In genomic region chr9:124859803-124860581, GRCh38 we compare ENCODE assay signal across 9 cellular contexts. TPM values are rescaled to one million over a fixed set of nuclear protein-coding genes. Genes with fewer than 3 reads are reported as not detected.
A peak's percentile ranks its signal among the peaks of the same experiment; 100 is the strongest.
DNase-seq lines count a peak whose midpoint lies in the region; ATAC-seq, FAIRE-seq and TF ChIP-seq lines count a peak whose summit lies in the region.
"Had no signal": no experiment of that assay in that cellular context is flagged by ENCODE, and none has a peak within 500 bp of the region (broad histone marks: within the 10 kb centered on the region; RNA-seq: fewer than 3 reads in every experiment).

No MANE protein-coding gene starts in this region.

- TF ChIP-seq CTCF in HepG2 (CRISPR knock-in tag; IDR thresholded peaks at IDR 0.05) (no peak), right lobe of liver (IDR thresholded peaks at IDR 0.05) (no peak), kidney (IDR thresholded peaks at IDR 0.05; ENCODE audit: borderline replicate concordance, extremely low read depth, insufficient read depth) (no peak), vagina (IDR thresholded peaks at IDR 0.05) (no peak)

- H3K36me3 ChIP-seq in HepG2 (replicated peaks in 1 of 2; ENCODE audit: control insufficient read depth in 1 of 2, insufficient read depth in 2 of 2, low read length in 2 of 2): peaks cover 17 to 37% of the 10 kb centered on the region in 2 experiments
- peaks cover 0 to 37% (median 19%) of the 10 kb centered on the region in 4 donors for H3K36me3 ChIP-seq in right lobe of liver
- peaks cover 17 to 32% of the 10 kb centered on the region in 2 donors for H3K36me3 ChIP-seq in kidney (ENCODE audit: control insufficient read depth in 1 of 2, insufficient read depth in 2 of 2, low read length in 2 of 2)
- H3K36me3 ChIP-seq in vagina: peaks cover 0 to 40% of the 10 kb centered on the region in 2 donors

- peaks cover 18% of the 10 kb centered on the region for H3K36me3 Mint-ChIP-seq in activated naive CD8-positive, alpha-beta T cell

- POLR2A ChIA-PET in HepG2 (lab: Yijun Ruan, JAX): interaction anchor here (1.2 to 4.1 kb wide), 4 partner anchors 8 to 89 kb away, joined by 3 to 26 read pairs (median 10); partner anchors contain the start of genes NR6A1 and WDR38

- in situ Hi-C loops in HepG2 (cut with HindIII; ENCODE audit: extremely low pct_ligation_motif_present, low pct_unique_long_range_greater_than_20kb): no loop called here

- no TSS peak for BruUV-seq in HepG2 (replicated peaks; lab: Mats Ljungman, UMichigan)

- CTCF ChIA-PET in HepG2 (lab: Yijun Ruan, JAX; ENCODE audit: low intra/inter-chr PET ratio, low total read pairs): no interaction called here

- ATAC-seq in HepG2 (no peak), right lobe of liver (no peak)

- no peak for TF ChIP-seq RAD21 in HepG2 (CRISPR knock-in tag; IDR thresholded peaks at IDR 0.05)

- H3K27me3 ChIP-seq in HepG2 (ENCODE audit: control insufficient read depth in 1 of 2, insufficient read depth in 2 of 2, low read length in 2 of 2): no peaks in the 10 kb centered on the region; a peak in 1 of 5 replicates
- H3K27me3 ChIP-seq in right lobe of liver: no peaks in the 10 kb centered on the region
- no peaks in the 10 kb centered on the region for H3K27me3 ChIP-seq in vagina

- peaks cover 47% of the 10 kb centered on the region for H3K4me1 ChIP-seq in HepG2 (ENCODE audit: insufficient read depth, low read length)
- H3K4me1 ChIP-seq in right lobe of liver: peaks cover 0 to 15% (median 5%) of the 10 kb centered on the region in 4 donors
- peaks cover 0 to 12% of the 10 kb centered on the region in 2 donors for H3K4me1 ChIP-seq in kidney (ENCODE audit: control insufficient read depth in 1 of 2, insufficient read depth in 1 of 2, low read depth in 1 of 2, low read length in 2 of 2)
- peaks cover 38% of the 10 kb centered on the region for H3K4me1 ChIP-seq in vagina

- TF ChIP-seq POLR2A in HepG2 (IDR thresholded peaks at IDR 0.05; ENCODE audit: insufficient read depth in 1 of 2, low read depth in 2 of 2, low read length in 2 of 2) (no peak), right lobe of liver (IDR thresholded peaks at IDR 0.05) (no peak), vagina (IDR thresholded peaks at IDR 0.05) (no peak)

- H2AFZ ChIP-seq in HepG2 (ENCODE audit: low read length): no peak overlapping the region

- H3K4me3 Mint-ChIP-seq in activated naive CD8-positive, alpha-beta T cell: peak overlapping the region; percentile 95

- H3K27ac Mint-ChIP-seq in activated naive CD8-positive, alpha-beta T cell: peak overlapping the region; percentile 95

- H3K4me1 Mint-ChIP-seq in activated naive CD8-positive, alpha-beta T cell (ENCODE audit: low read depth): peaks cover 32% of the 10 kb centered on the region

- H3K9me3 Mint-ChIP-seq in activated naive CD8-positive, alpha-beta T cell (ENCODE audit: low read depth): no peaks in the 10 kb centered on the region

- peaks cover 29% of the 10 kb centered on the region for H3K79me2 ChIP-seq in HepG2 (ENCODE audit: insufficient read depth, low read length)

- peaks cover 43% of the 10 kb centered on the region for H4K20me1 ChIP-seq in HepG2 (ENCODE audit: insufficient read depth, low read length)

- H3K9me3 ChIP-seq in HepG2 (ENCODE audit: low read length) (no peaks in the 10 kb centered on the region), right lobe of liver (no peaks in the 10 kb centered on the region), kidney (ENCODE audit: control insufficient read depth in 1 of 2, low read length in 2 of 2) (no peaks in the 10 kb centered on the region), vagina (no peaks in the 10 kb centered on the region)

- no peak for FAIRE-seq in HepG2 (lab: Jason Lieb, UNC)
- FAIRE-seq in kidney (lab: Jason Lieb, UNC): no peak

- intact Hi-C loops in HepG2 (cut with micrococcal nuclease; ENCODE audit: unreplicated experiment): loop anchor here (10.0 kb wide), 1 partner anchor 285 kb away; the partner anchor contains the start of gene SCAI
- intact Hi-C loops in right lobe of liver (cut with DNase I): no loop called here
- intact Hi-C loops in kidney (cut with DNase I): no loop called here
- intact Hi-C loops in vagina (cut with DNase I): no loop called here

- no peaks in the 10 kb centered on the region for H3K27me3 Mint-ChIP-seq in activated naive CD8-positive, alpha-beta T cell

- 68% methylated on average over 6 of the region's 10 CpGs for WGBS in HepG2 (ENCODE audit: low lambda C conversion rate)
- 60% methylated on average over 7 of the region's 10 CpGs for WGBS in right lobe of liver (ENCODE audit: insufficient coverage, low coverage, low lambda C conversion rate, missing lambda C conversion rate)

- TF ChIP-seq EP300 in HepG2 (IDR thresholded peaks at IDR 0.05; ENCODE audit: low read depth in 2 of 2, low read length in 2 of 2): no peak
- TF ChIP-seq EP300 in HepG2 (CRISPR knock-in tag; IDR thresholded peaks at IDR 0.05; ENCODE audit: borderline replicate concordance): no peak

- DNase-seq in HepG2 (ENCODE audit: low spot score) (no peak), right lobe of liver (no peak), kidney (no peak), vagina (ENCODE audit: extremely low spot score in 2 of 2) (no peak), NCI-H2107 (lab: John Stamatoyannopoulos, UW) (no peak), COLO668 (lab: John Stamatoyannopoulos, UW; ENCODE audit: unreplicated experiment) (no peak)
- DNase-seq in activated CD4-positive, alpha-beta T cell treated with anti-CD3 and anti-CD28 coated beads, Interleukin-2, amount 50 U/mL, for 4 hours: no peak

- peak overlapping the region; percentile 12 for H3K27ac ChIP-seq in HepG2 (ENCODE audit: extremely low read length, insufficient read depth, low read length)
- H3K27ac ChIP-seq in right lobe of liver: no peak overlapping the region
- H3K27ac ChIP-seq in kidney (ENCODE audit: low read depth in 2 of 2, low read length in 2 of 2): no peak overlapping the region
- H3K27ac ChIP-seq in vagina: no peak overlapping the region

- peak overlapping the region; percentile 96 for H3K9ac ChIP-seq in HepG2 (ENCODE audit: insufficient read depth, low read depth, low read length)
- H3K9ac ChIP-seq in kidney (ENCODE audit: low read length in 2 of 2): peak overlapping the region; percentile 78 to 99

- H3K4me2 ChIP-seq in HepG2 (ENCODE audit: low read depth, low read length): peak overlapping the region; percentile 98

- H3K4me3 ChIP-seq in HepG2 (replicated peaks in 1 of 3; ENCODE audit: insufficient read depth in 1 of 3, low read depth in 2 of 3, low read length in 3 of 3) (peak overlapping the region; percentile 89 to 97 (median 91)), right lobe of liver (peak overlapping the region in 1 of 3 donors; percentile 86), kidney (ENCODE audit: low read length in 2 of 2) (peak overlapping the region; percentile 76 to 85), vagina (peak overlapping the region; percentile 88 to 97)

RNA-seq across cellular contexts. Expression of gene RPL35, which starts 1.8 kb away (rescaled TPM):
- total RNA-seq in HepG2 (2016; rRNA removed; fragmentation: Illumina TruSeq; extraction: Trizol) (2,153 and 2,627 TPM in 2 replicates), right lobe of liver (1,000 to 10,000 TPM in 2 of 6 experiments, 100 to 1,000 TPM in 4; 372 to 1,299 (median 414) TPM), kidney (910 TPM), vagina (1,925 TPM)
- total RNA-seq in HepG2 (2016; cell fraction: cytosol; rRNA removed; fragmentation: Illumina TruSeq; extraction: Trizol; ENCODE audit: low read depth): 3,385 and 3,407 TPM in 2 replicates
- total RNA-seq in HepG2 (2016; cell fraction: insoluble cytoplasmic fraction; rRNA removed; fragmentation: Illumina TruSeq; extraction: Trizol): 2,139 and 2,989 TPM in 2 replicates
- total RNA-seq in HepG2 (2016; cell fraction: membrane; rRNA removed; fragmentation: Illumina TruSeq; extraction: Trizol): 3,807 and 4,143 TPM in 2 replicates
- total RNA-seq in HepG2 (2016; cell fraction: nucleus; rRNA removed; fragmentation: Illumina TruSeq; extraction: Trizol): 683 and 708 TPM in 2 replicates
- polyA plus RNA-seq in HepG2 (2011; rRNA removed) (2,935 and 3,116 TPM in 2 replicates), kidney (ENCODE audit: insufficient read depth, low read depth, low replicate concordance) (2,355 TPM)
- 2,953 and 3,054 TPM in 2 replicates for polyA plus RNA-seq in HepG2 (2011; cell fraction: cytosol; rRNA removed)
- polyA plus RNA-seq in HepG2 (2011; cell fraction: nucleus; rRNA removed): 616 and 803 TPM in 2 replicates
- 2,083 and 2,112 TPM in 2 replicates for polyA plus RNA-seq in HepG2 (2012)
- 3,684 and 3,704 TPM in 2 replicates for polyA plus RNA-seq in HepG2 (2016; cell fraction: cytosol; fragmentation: Illumina TruSeq; extraction: Trizol; ENCODE audit: low read depth)
- 2,597 and 2,813 TPM in 2 replicates for polyA plus RNA-seq in HepG2 (2016; cell fraction: insoluble cytoplasmic fraction; fragmentation: Illumina TruSeq; extraction: Trizol; ENCODE audit: low read depth)
- polyA plus RNA-seq in HepG2 (2016; cell fraction: membrane; fragmentation: Illumina TruSeq; extraction: Trizol; ENCODE audit: low read depth): 3,334 and 3,770 TPM in 2 replicates
- 1,227 and 1,286 TPM in 2 replicates for polyA plus RNA-seq in HepG2 (2016; cell fraction: nucleus; fragmentation: Illumina TruSeq; extraction: Trizol; ENCODE audit: insufficient read depth, low read depth)
- 387 and 1,363 TPM in 2 replicates for polyA minus RNA-seq in HepG2 (2011; rRNA and poly(A)+ RNA removed; ENCODE audit: low replicate concordance)
- 205 and 223 TPM in 2 replicates for polyA minus RNA-seq in HepG2 (2011; cell fraction: cytosol; rRNA and poly(A)+ RNA removed)
- 118 and 163 TPM in 2 replicates for polyA minus RNA-seq in HepG2 (2011; cell fraction: nucleus; rRNA and poly(A)+ RNA removed)

RNA-seq across cellular contexts. Expression of gene ARPC5L, which starts 1.9 kb away (rescaled TPM):
- total RNA-seq in HepG2 (2016; rRNA removed; fragmentation: Illumina TruSeq; extraction: Trizol): 33.8 and 35.4 TPM in 2 replicates
- total RNA-seq in HepG2 (2016; cell fraction: cytosol; rRNA removed; fragmentation: Illumina TruSeq; extraction: Trizol; ENCODE audit: low read depth): 21.4 and 25.6 TPM in 2 replicates
- 32.9 and 34.8 TPM in 2 replicates for total RNA-seq in HepG2 (2016; cell fraction: insoluble cytoplasmic fraction; rRNA removed; fragmentation: Illumina TruSeq; extraction: Trizol)
- total RNA-seq in HepG2 (2016; cell fraction: membrane; rRNA removed; fragmentation: Illumina TruSeq; extraction: Trizol): 37.4 and 43.6 TPM in 2 replicates
- total RNA-seq in HepG2 (2016; cell fraction: nucleus; rRNA removed; fragmentation: Illumina TruSeq; extraction: Trizol): 17.1 and 19.2 TPM in 2 replicates
- 23.6 and 29.9 TPM in 2 replicates for polyA plus RNA-seq in HepG2 (2011; rRNA removed)
- 24.8 and 25.8 TPM in 2 replicates for polyA plus RNA-seq in HepG2 (2011; cell fraction: cytosol; rRNA removed)
- 14.2 and 16.9 TPM in 2 replicates for polyA plus RNA-seq in HepG2 (2011; cell fraction: nucleus; rRNA removed)
- polyA plus RNA-seq in HepG2 (2012): 23.8 and 28.3 TPM in 2 replicates
- polyA plus RNA-seq in HepG2 (2016; cell fraction: cytosol; fragmentation: Illumina TruSeq; extraction: Trizol; ENCODE audit: low read depth): 38.1 and 45.8 TPM in 2 replicates
- 52.1 and 52.2 TPM in 2 replicates for polyA plus RNA-seq in HepG2 (2016; cell fraction: insoluble cytoplasmic fraction; fragmentation: Illumina TruSeq; extraction: Trizol; ENCODE audit: low read depth)
- polyA plus RNA-seq in HepG2 (2016; cell fraction: membrane; fragmentation: Illumina TruSeq; extraction: Trizol; ENCODE audit: low read depth): 48.0 and 55.5 TPM in 2 replicates
- polyA plus RNA-seq in HepG2 (2016; cell fraction: nucleus; fragmentation: Illumina TruSeq; extraction: Trizol; ENCODE audit: insufficient read depth, low read depth): 58.5 and 61.4 TPM in 2 replicates
- 9.0 and 35.1 TPM in 2 replicates for polyA minus RNA-seq in HepG2 (2011; rRNA and poly(A)+ RNA removed; ENCODE audit: low replicate concordance)
- 8.1 and 9.9 TPM in 2 replicates for polyA minus RNA-seq in HepG2 (2011; cell fraction: cytosol; rRNA and poly(A)+ RNA removed)
- polyA minus RNA-seq in HepG2 (2011; cell fraction: nucleus; rRNA and poly(A)+ RNA removed): 10.1 and 10.8 TPM in 2 replicates
- 10 to 100 TPM; 15.2 to 25.7 (median 20.6) TPM for total RNA-seq in right lobe of liver
- total RNA-seq in kidney: 31.7 TPM
- 52.7 TPM for polyA plus RNA-seq in kidney (ENCODE audit: insufficient read depth, low read depth, low replicate concordance)
- total RNA-seq in vagina: 28.5 TPM

RNA-seq across cellular contexts. Expression of gene WDR38, which starts 6.7 kb away (rescaled TPM):
- total RNA-seq in HepG2 (2016; rRNA removed; fragmentation: Illumina TruSeq; extraction: Trizol): not detected in 2 replicates
- total RNA-seq in HepG2 (2016; cell fraction: cytosol; rRNA removed; fragmentation: Illumina TruSeq; extraction: Trizol; ENCODE audit: low read depth): not detected in 2 replicates
- total RNA-seq in HepG2 (2016; cell fraction: insoluble cytoplasmic fraction; rRNA removed; fragmentation: Illumina TruSeq; extraction: Trizol): not detected in 2 replicates
- total RNA-seq in HepG2 (2016; cell fraction: membrane; rRNA removed; fragmentation: Illumina TruSeq; extraction: Trizol): not detected in 2 replicates
- total RNA-seq in HepG2 (2016; cell fraction: nucleus; rRNA removed; fragmentation: Illumina TruSeq; extraction: Trizol): not detected in 2 replicates
- polyA plus RNA-seq in HepG2 (2011; rRNA removed): not detected in 2 replicates
- polyA plus RNA-seq in HepG2 (2011; cell fraction: cytosol; rRNA removed): not detected in 2 replicates
- polyA plus RNA-seq in HepG2 (2011; cell fraction: nucleus; rRNA removed): not detected in 2 replicates
- polyA plus RNA-seq in HepG2 (2012): 0.11 TPM in 1 of 2 replicates, not detected in the other
- polyA plus RNA-seq in HepG2 (2016; cell fraction: cytosol; fragmentation: Illumina TruSeq; extraction: Trizol; ENCODE audit: low read depth): not detected in 2 replicates
- polyA plus RNA-seq in HepG2 (2016; cell fraction: insoluble cytoplasmic fraction; fragmentation: Illumina TruSeq; extraction: Trizol; ENCODE audit: low read depth): not detected in 2 replicates
- not detected in 2 replicates for polyA plus RNA-seq in HepG2 (2016; cell fraction: membrane; fragmentation: Illumina TruSeq; extraction: Trizol; ENCODE audit: low read depth)
- not detected in 2 replicates for polyA plus RNA-seq in HepG2 (2016; cell fraction: nucleus; fragmentation: Illumina TruSeq; extraction: Trizol; ENCODE audit: insufficient read depth, low read depth)
- polyA minus RNA-seq in HepG2 (2011; rRNA and poly(A)+ RNA removed; ENCODE audit: low replicate concordance): not detected in 2 replicates
- not detected in 2 replicates for polyA minus RNA-seq in HepG2 (2011; cell fraction: cytosol; rRNA and poly(A)+ RNA removed)
- polyA minus RNA-seq in HepG2 (2011; cell fraction: nucleus; rRNA and poly(A)+ RNA removed): not detected in 2 replicates
- total RNA-seq in right lobe of liver: not detected
- total RNA-seq in kidney: 0.31 TPM
- polyA plus RNA-seq in kidney (ENCODE audit: insufficient read depth, low read depth, low replicate concordance): not detected
- not detected for total RNA-seq in vagina
- total RNA-seq: HT-29 had no signal
